Comparison of ENCODE assay signal across 1 cellular context in genomic region chr17:2502911-2503580, GRCh38.
TF ChIP-seq lines count a peak whose summit lies in the region.

No MANE protein-coding gene starts in this region.

TF ChIP-seq in GM12878, 131 proteins besides CTCF, POLR2A, EP300 and RAD21 (continued from another document):
- TF ChIP-seq BCLAF1 (IDR thresholded peaks at IDR 0.05) (no peak), IRF4 (IDR thresholded peaks at IDR 0.05; ENCODE audit: low read depth, low read length) (no peak), CBX5 (IDR thresholded peaks at IDR 0.05; ENCODE audit: low read depth) (0 out of 2 replicates have a peak, but pooled peaks have one; percentile 27)
